8 cellular contexts compared by ENCODE assay signal in the genomic region with DNA sequence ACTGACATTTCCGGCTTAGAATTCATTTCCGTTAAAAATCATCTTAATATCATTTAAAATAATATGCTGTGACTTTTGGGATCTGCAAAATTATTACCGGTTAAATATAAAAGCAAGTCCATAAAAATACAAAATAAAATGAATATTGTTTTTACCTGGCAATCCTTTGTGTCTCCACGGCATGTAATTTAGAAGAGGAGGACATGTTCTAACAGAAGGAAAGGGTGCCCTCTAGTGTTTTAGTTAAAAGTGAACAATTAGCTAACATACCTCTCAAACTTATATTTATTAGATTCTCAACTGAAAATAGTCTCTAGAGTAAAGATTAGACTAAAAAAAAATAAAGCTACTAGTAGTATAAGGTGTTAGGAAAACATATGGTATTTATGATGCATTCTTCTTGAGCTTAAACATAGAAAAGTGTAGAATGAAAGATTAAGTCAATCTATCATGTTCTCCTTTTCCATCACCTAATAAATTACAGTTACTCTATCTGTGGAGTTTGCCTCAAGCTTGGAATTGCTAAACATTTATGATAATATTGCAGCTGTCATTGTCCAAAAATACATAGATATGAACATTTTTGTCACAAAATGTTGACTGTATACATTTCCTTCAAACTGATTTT.
DNase-seq lines count a peak whose midpoint lies in the region; ATAC-seq, FAIRE-seq and TF ChIP-seq lines count a peak whose summit lies in the region.

No MANE protein-coding gene starts in this region.

- no peaks in the 10 kb centered on the region for H3K36me3 Mint-ChIP-seq in activated CD8-positive, alpha-beta T cell treated with anti-CD3 and anti-CD28 coated beads for 36 hours (ENCODE audit: low read depth)
- no peaks in the 10 kb centered on the region for H3K36me3 Mint-ChIP-seq in activated CD8-positive, alpha-beta T cell treated with anti-CD3 and anti-CD28 coated beads, Interleukin-2, amount 10 ng/mL, durations not matched to agents 7 days and 5 days (ENCODE audit: low read depth)

- POLR2A ChIA-PET in activated CD8-positive, alpha-beta T cell treated with anti-CD3 and anti-CD28 coated beads for 36 hours (lab: Charles Lee) = no interaction called here
- POLR2A ChIA-PET in activated CD8-positive, alpha-beta T cell treated with anti-CD3 and anti-CD28 coated beads, Interleukin-2, amount 10 ng/mL, durations not matched to agents 7 days and 5 days (lab: Charles Lee) = no interaction called here

- H3K27ac Mint-ChIP-seq in activated CD8-positive, alpha-beta T cell treated with anti-CD3 and anti-CD28 coated beads for 36 hours = no peak overlapping the region
- H3K27ac Mint-ChIP-seq in activated CD8-positive, alpha-beta T cell treated with anti-CD3 and anti-CD28 coated beads, Interleukin-2, amount 10 ng/mL, durations not matched to agents 7 days and 5 days = no peak overlapping the region

- no peaks in the 10 kb centered on the region for H3K4me1 Mint-ChIP-seq in activated CD8-positive, alpha-beta T cell treated with anti-CD3 and anti-CD28 coated beads for 36 hours (ENCODE audit: low read depth)
- H3K4me1 Mint-ChIP-seq in activated CD8-positive, alpha-beta T cell treated with anti-CD3 and anti-CD28 coated beads, Interleukin-2, amount 10 ng/mL, durations not matched to agents 7 days and 5 days (ENCODE audit: low read depth) = no peaks in the 10 kb centered on the region

- no peak for DNase-seq in activated CD8-positive, alpha-beta T cell treated with anti-CD3 and anti-CD28 coated beads for 36 hours
- no peak for DNase-seq in activated CD8-positive, alpha-beta T cell treated with anti-CD3 and anti-CD28 coated beads, Interleukin-2, amount 10 ng/mL, durations not matched to agents 7 days and 5 days
- peak; percentile 75 for DNase-seq in NCI-H748 treated with DMSO at 0.1 percent for 48 hours (lab: John Stamatoyannopoulos, UW)
- DNase-seq in lung microvascular endothelial cell (ENCODE audit: low read depth in 2 of 2) = peak; percentile 66 to 71
- DNase-seq in posterior cingulate gyrus = no peak

- no peaks in the 10 kb centered on the region for H3K27me3 Mint-ChIP-seq in activated CD8-positive, alpha-beta T cell treated with anti-CD3 and anti-CD28 coated beads for 36 hours
- no peaks in the 10 kb centered on the region for H3K27me3 Mint-ChIP-seq in activated CD8-positive, alpha-beta T cell treated with anti-CD3 and anti-CD28 coated beads, Interleukin-2, amount 10 ng/mL, durations not matched to agents 7 days and 5 days (ENCODE audit: low read depth)

- peak; percentile 61 for TF ChIP-seq CTCF in activated CD8-positive, alpha-beta T cell treated with anti-CD3 and anti-CD28 coated beads for 36 hours (IDR thresholded peaks at IDR 0.05)

- peak; percentile 51 for FAIRE-seq in colon (lab: Jason Lieb, UNC)

- CTCF ChIA-PET in activated CD8-positive, alpha-beta T cell treated with anti-CD3 and anti-CD28 coated beads for 36 hours (lab: Charles Lee) = interaction anchor here (0.8 to 2.1 kb wide), 9 partner anchors 10 to 1339 kb away, joined by 3 to 13 read pairs (median 4); no protein-coding TSS in a partner anchor
- CTCF ChIA-PET in activated CD8-positive, alpha-beta T cell treated with anti-CD3 and anti-CD28 coated beads, Interleukin-2, amount 10 ng/mL, durations not matched to agents 7 days and 5 days (lab: Charles Lee) = interaction anchor here (0.6 to 1.6 kb wide), 4 partner anchors 30 to 1940 kb away, joined by 3 to 5 read pairs (median 4); no protein-coding TSS in a partner anchor

- no peak for ATAC-seq in activated CD8-positive, alpha-beta T cell treated with anti-CD3 and anti-CD28 coated beads for 36 hours
- ATAC-seq in activated CD8-positive, alpha-beta T cell treated with anti-CD3 and anti-CD28 coated beads, Interleukin-2, amount 10 ng/mL, durations not matched to agents 7 days and 5 days = no peak
- ATAC-seq in HG03439 (IDR thresholded peaks at IDR 0.05; ENCODE audit: unreplicated experiment) (peak; percentile 79), GM18520 (IDR thresholded peaks at IDR 0.05; ENCODE audit: unreplicated experiment) (no peak)

- intact Hi-C loops in activated CD8-positive, alpha-beta T cell treated with anti-CD3 and anti-CD28 coated beads for 36 hours (cut with micrococcal nuclease) = no loop called here
- intact Hi-C loops in posterior cingulate gyrus (cut with DNase I) = loop anchor here (2.0 kb wide), 1 partner anchor 39 kb away; no protein-coding TSS in a partner anchor

- H3K9me3 Mint-ChIP-seq in activated CD8-positive, alpha-beta T cell treated with anti-CD3 and anti-CD28 coated beads for 36 hours = peaks cover 7% of the 10 kb centered on the region
- peaks cover 2% of the 10 kb centered on the region for H3K9me3 Mint-ChIP-seq in activated CD8-positive, alpha-beta T cell treated with anti-CD3 and anti-CD28 coated beads, Interleukin-2, amount 10 ng/mL, durations not matched to agents 7 days and 5 days (ENCODE audit: insufficient read depth)

- no peak overlapping the region for H3K4me3 Mint-ChIP-seq in activated CD8-positive, alpha-beta T cell treated with anti-CD3 and anti-CD28 coated beads for 36 hours
- no peak overlapping the region for H3K4me3 Mint-ChIP-seq in activated CD8-positive, alpha-beta T cell treated with anti-CD3 and anti-CD28 coated beads, Interleukin-2, amount 10 ng/mL, durations not matched to agents 7 days and 5 days

Comparison
In these comparisons a context has a peak if more than half of its experiments do, and no peak if none do; other contexts are left out.
1. DNase-seq: peak in NCI-H748 treated with DMSO at 0.1 percent for 48 hours (single experiment) and lung microvascular endothelial cell (2 of 2); none in activated CD8-positive, alpha-beta T cell treated with anti-CD3 and anti-CD28 coated beads for 36 hours (single experiment), activated CD8-positive, alpha-beta T cell treated with anti-CD3 and anti-CD28 coated beads, Interleukin-2, amount 10 ng/mL, durations not matched to agents 7 days and 5 days (single experiment) and posterior cingulate gyrus (0 of 10).